Comparison of ENCODE assay signal across 11 cellular contexts in genomic region chr1:27561126-27561899, GRCh38. TPM values are rescaled to one million over a fixed set of nuclear protein-coding genes. Genes with fewer than 3 reads are reported as not detected.
A peak's percentile ranks its signal among the peaks of the same experiment; 100 is the strongest.
DNase-seq lines count a peak whose midpoint lies in the region; ATAC-seq and TF ChIP-seq lines count a peak whose summit lies in the region.
"Had no signal": no experiment of that assay in that cellular context is flagged by ENCODE, and none has a peak within 500 bp of the region (broad histone marks: within the 10 kb centered on the region; RNA-seq: fewer than 3 reads in every experiment).

No MANE protein-coding gene starts in this region.

- no peak for TF ChIP-seq POLR2A in prostate gland (IDR thresholded peaks at IDR 0.05)

- intact Hi-C loops in CD4-positive, alpha-beta memory T cell (cut with micrococcal nuclease), result no loop called here
- intact Hi-C loops in prostate gland (cut with DNase I), result no loop called here

- ATAC-seq in HG02884 (IDR thresholded peaks at IDR 0.05; ENCODE audit: unreplicated experiment), result no peak

- H3K27ac ChIP-seq in CD4-positive, alpha-beta memory T cell (ENCODE audit: low read depth, low read length), result no peak overlapping the region
- H3K27ac ChIP-seq in angular gyrus (ENCODE audit: low read depth, low read length) (peak overlapping the region; percentile 82), right atrium auricular region (peak overlapping the region; percentile 90 to 96), prostate gland (peak overlapping the region; percentile 67 to 72)

- peaks cover 0 to under 1% of the 10 kb centered on the region in 2 donors for H3K36me3 Mint-ChIP-seq in CD4-positive, alpha-beta memory T cell

- POLR2A ChIA-PET in CD4-positive, alpha-beta memory T cell (lab: Charles Lee; ENCODE audit: partially characterized antibody), result interaction anchor here (0.6 to 0.7 kb wide), 2 partner anchors 34 to 40 kb away, joined by 3 read pairs; no protein-coding TSS in a partner anchor

- H3K4me1 ChIP-seq in CD4-positive, alpha-beta memory T cell (ENCODE audit: insufficient read depth, low read length), result peaks cover 12% of the 10 kb centered on the region
- H3K4me1 ChIP-seq in right atrium auricular region (peaks cover 4 to 88% of the 10 kb centered on the region in 2 donors), prostate gland (replicated peaks) (peaks cover 16% of the 10 kb centered on the region)

- peak overlapping the region in 4 of 7 donors; percentile 10 to 85 (median 74) for H3K27ac Mint-ChIP-seq in CD4-positive, alpha-beta memory T cell

- CTCF ChIA-PET in CD4-positive, alpha-beta memory T cell (lab: Charles Lee; ENCODE audit: partially characterized antibody), result no interaction called here

- peak in 1 of 5 donors; percentile 37 for DNase-seq in CD4-positive, alpha-beta memory T cell
- no peak for DNase-seq in right atrium auricular region (ENCODE audit: low spot score)
- DNase-seq in prostate gland (ENCODE audit: low spot score), result no peak
- DNase-seq in NCI-H2081 treated with DMSO at 0.1 percent for 48 hours (lab: John Stamatoyannopoulos, UW), result no peak
- no peak for DNase-seq in NCI-H526 (lab: John Stamatoyannopoulos, UW)
- DNase-seq in NCI-H2107 treated with DMSO at 0.1 percent for 48 hours (lab: John Stamatoyannopoulos, UW; ENCODE audit: unreplicated experiment), result no peak
- DNase-seq: activated CD4-positive, alpha-beta T cell treated with anti-CD3 and anti-CD28 coated beads, Interleukin-2, amount 50 U/mL, for 48 hours; Caco-2; central memory CD4-positive, alpha-beta T cell had no signal

- H3K27me3 ChIP-seq in CD4-positive, alpha-beta memory T cell (ENCODE audit: insufficient read depth, low read length), result no peaks in the 10 kb centered on the region
- H3K27me3 ChIP-seq in right atrium auricular region, result no peaks in the 10 kb centered on the region
- H3K27me3 ChIP-seq in prostate gland (replicated peaks; ENCODE audit: insufficient read depth), result no peaks in the 10 kb centered on the region

- no peaks in the 10 kb centered on the region for H3K36me3 ChIP-seq in CD4-positive, alpha-beta memory T cell (ENCODE audit: insufficient read depth, low read length)
- H3K36me3 ChIP-seq in right atrium auricular region (peaks cover 10% of the 10 kb centered on the region), prostate gland (no peaks in the 10 kb centered on the region)

- no peaks in the 10 kb centered on the region for H3K9me3 ChIP-seq in CD4-positive, alpha-beta memory T cell (ENCODE audit: control insufficient read depth in 1 of 2, low read length in 2 of 2)
- H3K9me3 ChIP-seq in right atrium auricular region (no peaks in the 10 kb centered on the region), prostate gland (no peaks in the 10 kb centered on the region)
- H3K9me3 ChIP-seq: Caco-2 had no signal

- 31% methylated on average over 9 of the region's 9 CpGs for WGBS in prostate gland

- peaks cover 19 to 35% (median 19%) of the 10 kb centered on the region in 4 donors for H3K4me1 Mint-ChIP-seq in CD4-positive, alpha-beta memory T cell

- TF ChIP-seq CTCF in right atrium auricular region (IDR thresholded peaks at IDR 0.05) (no peak), prostate gland (IDR thresholded peaks at IDR 0.05) (no peak)

- H3K9me3 Mint-ChIP-seq in CD4-positive, alpha-beta memory T cell, result peaks cover 0 to 1% (median 0%) of the 10 kb centered on the region in 8 donors

- H3K27me3 Mint-ChIP-seq in CD4-positive, alpha-beta memory T cell, result no peaks in the 10 kb centered on the region

- no peak overlapping the region for H3K4me3 ChIP-seq in CD4-positive, alpha-beta memory T cell (ENCODE audit: low read length in 2 of 2)
- H3K4me3 ChIP-seq in right atrium auricular region (no peak overlapping the region), prostate gland (no peak overlapping the region)

- no peak overlapping the region for H3K4me3 Mint-ChIP-seq in CD4-positive, alpha-beta memory T cell

RNA-seq across cellular contexts. Expression of gene AHDC1, which starts 42.6 kb away (rescaled TPM):
- 10 to 100 TPM; 18.4 to 19.2 TPM for total RNA-seq in CD4-positive, alpha-beta memory T cell
- polyA plus RNA-seq in CD4-positive, alpha-beta memory T cell, result 1 to 10 TPM in 1 of 2 donors, under 1 TPM in 1; 0.02 to 1.7 TPM
- 10 to 100 TPM; 23.5 to 35.0 TPM for total RNA-seq in right atrium auricular region
- 10 to 100 TPM; 27.1 to 83.7 TPM for total RNA-seq in prostate gland
